18 cellular contexts compared by ENCODE assay signal in the genomic region with DNA sequence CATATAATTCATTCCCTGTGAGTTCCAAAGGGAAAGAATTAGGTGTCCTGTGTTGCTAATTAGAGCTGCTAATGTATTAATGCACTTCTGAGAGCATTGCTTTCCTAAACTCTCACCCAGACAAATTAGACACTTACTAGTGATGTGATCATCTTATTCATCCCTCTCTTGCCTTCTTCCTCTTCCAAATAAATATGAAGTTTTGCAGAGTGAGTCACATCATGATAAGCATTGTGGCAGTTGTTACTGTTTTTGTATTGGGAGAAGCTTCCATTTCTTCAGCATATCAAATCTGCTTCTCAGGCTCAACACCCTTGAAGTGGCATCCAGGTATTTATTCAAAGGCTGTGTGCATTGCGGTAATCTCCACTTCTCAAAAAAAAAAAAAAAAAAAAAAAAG. TPM values are rescaled to one million over a fixed set of nuclear protein-coding genes. Genes with fewer than 3 reads are reported as not detected.
DNase-seq lines count a peak whose midpoint lies in the region; TF ChIP-seq lines count a peak whose summit lies in the region.
"Had no signal": no experiment of that assay in that cellular context is flagged by ENCODE, and none has a peak within 500 bp of the region (broad histone marks: within the 10 kb centered on the region; RNA-seq: fewer than 3 reads in every experiment).

No MANE protein-coding gene starts in this region.

- H3K9ac ChIP-seq in GM23248 = peak overlapping the region; percentile 24

- no peaks in the 10 kb centered on the region for H3K79me2 ChIP-seq in GM23248 (ENCODE audit: insufficient read depth)
- no peaks in the 10 kb centered on the region for H3K79me2 ChIP-seq in osteoblast (ENCODE audit: insufficient read depth, low read length)

- H3K4me1 ChIP-seq in GM23248 (ENCODE audit: insufficient read depth) (peaks cover 34% of the 10 kb centered on the region), osteoblast (ENCODE audit: insufficient read depth, low read length) (peaks cover 29% of the 10 kb centered on the region), Caco-2 (no peaks in the 10 kb centered on the region)

- intact Hi-C loops in Caco-2 (cut with micrococcal nuclease; ENCODE audit: unreplicated experiment) = no loop called here

- H3K4me2 ChIP-seq in GM23248 (ENCODE audit: unreplicated experiment) (peak overlapping the region; percentile 46), osteoblast (ENCODE audit: insufficient read depth, low read length) (peak overlapping the region; percentile 61)

- H3K36me3 ChIP-seq in GM23248 (ENCODE audit: low read depth) (no peaks in the 10 kb centered on the region), osteoblast (ENCODE audit: insufficient read depth, low read length) (no peaks in the 10 kb centered on the region), Caco-2 (ENCODE audit: control insufficient read depth, insufficient read depth, low read length) (no peaks in the 10 kb centered on the region)

- WGBS in GM23248 (ENCODE audit: low coverage in 1 of 2, low lambda C conversion rate in 2 of 2, missing lambda C conversion rate in 2 of 2), 2 experiments = 36 to 38% methylated on average over 1 of the region's 1 CpG

- H2AFZ ChIP-seq in GM23248 (no peak overlapping the region), osteoblast (ENCODE audit: low read length) (no peak overlapping the region)

- no peak overlapping the region for H3K4me3 Mint-ChIP-seq in activated naive CD4-positive, alpha-beta T cell treated with anti-CD3 and anti-CD28 coated beads, Interleukin-2, amount 10 ng/mL, durations not matched to agents 7 days and 5 days
- no peak overlapping the region for H3K4me3 Mint-ChIP-seq in Caco-2 (ENCODE audit: unreplicated experiment)
- H3K4me3 Mint-ChIP-seq in mesothelial cell of epicardium = no peak overlapping the region
- H3K4me3 Mint-ChIP-seq: activated CD8-positive, alpha-beta T cell treated with anti-CD3 and anti-CD28 coated beads for 36 hours; activated T-helper 17 cell treated with anti-CD3 and anti-CD28 coated beads, Interleukin-2, amount 50 U/mL, for 72 hours; CD4-positive, alpha-beta T cell; endodermal cell; nephron progenitor cell had no signal

- H4K20me1 ChIP-seq in GM23248 (ENCODE audit: insufficient read depth) (no peaks in the 10 kb centered on the region), osteoblast (ENCODE audit: insufficient read depth, low read length) (no peaks in the 10 kb centered on the region)

- H3K27ac Mint-ChIP-seq in activated naive CD4-positive, alpha-beta T cell treated with anti-CD3 and anti-CD28 coated beads, Interleukin-2, amount 10 ng/mL, durations not matched to agents 7 days and 5 days = no peak overlapping the region
- H3K27ac Mint-ChIP-seq in Caco-2 (ENCODE audit: unreplicated experiment) (no peak overlapping the region), mesothelial cell of epicardium (no peak overlapping the region)
- H3K27ac Mint-ChIP-seq: activated CD8-positive, alpha-beta T cell treated with anti-CD3 and anti-CD28 coated beads for 36 hours; activated T-helper 17 cell treated with anti-CD3 and anti-CD28 coated beads, Interleukin-2, amount 50 U/mL, for 72 hours; CD4-positive, alpha-beta T cell; endodermal cell; nephron progenitor cell had no signal

- H3K4me3 ChIP-seq in GM23248 = peak overlapping the region; percentile 20
- H3K4me3 ChIP-seq in osteoblast (ENCODE audit: insufficient read depth, low read length) = no peak overlapping the region
- no peak overlapping the region for H3K4me3 ChIP-seq in Caco-2 (ENCODE audit: low read depth, low read length)

- CTCF ChIA-PET in activated naive CD4-positive, alpha-beta T cell treated with anti-CD3 and anti-CD28 coated beads, Interleukin-2, amount 10 ng/mL, durations not matched to agents 7 days and 5 days (lab: Charles Lee) = interaction anchor here (0.6 kb wide), 1 partner anchor 134 kb away, joined by 3 read pairs; no protein-coding TSS in a partner anchor
- CTCF ChIA-PET in Caco-2 (lab: Charles Lee) = interaction anchor here (0.6 kb wide), 1 partner anchor 147 kb away, joined by 3 read pairs; no protein-coding TSS in a partner anchor

- POLR2A ChIA-PET in Caco-2 (lab: Charles Lee) = no interaction called here

- H3K9me3 ChIP-seq in GM23248 (ENCODE audit: low read depth) (no peaks in the 10 kb centered on the region), osteoblast (ENCODE audit: low read depth, low read length) (no peaks in the 10 kb centered on the region), Caco-2 (no peaks in the 10 kb centered on the region)

- H3K27me3 Mint-ChIP-seq in activated naive CD4-positive, alpha-beta T cell treated with anti-CD3 and anti-CD28 coated beads, Interleukin-2, amount 10 ng/mL, durations not matched to agents 7 days and 5 days = no peaks in the 10 kb centered on the region
- H3K27me3 Mint-ChIP-seq in Caco-2 (ENCODE audit: insufficient read depth, unreplicated experiment) = peaks cover 11% of the 10 kb centered on the region
- H3K27me3 Mint-ChIP-seq in mesothelial cell of epicardium (ENCODE audit: low read depth) = peaks cover 3% of the 10 kb centered on the region

- H3K27me3 ChIP-seq in GM23248 (replicated peaks; ENCODE audit: insufficient read depth) (no peaks in the 10 kb centered on the region), osteoblast (ENCODE audit: insufficient read depth, low read length) (no peaks in the 10 kb centered on the region), Caco-2 (replicated peaks; ENCODE audit: control insufficient read depth, insufficient read depth, low read length) (no peaks in the 10 kb centered on the region)

- in situ Hi-C loops in GM23248 (cut with MboI) = no loop called here

- TF ChIP-seq CTCF in osteoblast (IDR thresholded peaks at IDR 0.05; ENCODE audit: extremely low read depth, low read depth, low read length) = no peak
- no peak for TF ChIP-seq CTCF in Caco-2 (IDR thresholded peaks at IDR 0.05; ENCODE audit: insufficient read depth in 1 of 2, low read depth in 1 of 2, low read length in 1 of 2, severe bottlenecking in 1 of 2, unreplicated experiment in 1 of 2)
- no peak for TF ChIP-seq CTCF in mesothelial cell of epicardium (IDR thresholded peaks at IDR 0.05; ENCODE audit: unreplicated experiment)

- peak overlapping the region; percentile 51 for H3K27ac ChIP-seq in GM23248
- peak overlapping the region; percentile 71 for H3K27ac ChIP-seq in osteoblast (ENCODE audit: low read depth, low read length)

- no TSS peak for BruUV-seq in Caco-2 (replicated peaks; lab: Mats Ljungman, UMichigan)

- DNase-seq in GM23248 (peak; percentile 80), RKO (ENCODE audit: low spot score) (peak; percentile 76), dedifferentiated amniotic fluid mesenchymal stem cell (ENCODE audit: extremely low spot score) (peak; percentile 60), osteoblast (ENCODE audit: insufficient read length, low spot score, missing footprints) (peak; percentile 62), Caco-2 (no peak), mesothelial cell of epicardium (ENCODE audit: low spot score in 2 of 2, unreplicated experiment in 2 of 2) (no peak)
- DNase-seq in activated naive CD4-positive, alpha-beta T cell treated with anti-CD3 and anti-CD28 coated beads, Interleukin-2, amount 10 ng/mL, durations not matched to agents 7 days and 5 days = no peak
- no peak for DNase-seq in activated naive CD4-positive, alpha-beta T cell treated with Interleukin-2 at 50 U/mL for 16 hours
- DNase-seq: activated CD8-positive, alpha-beta T cell treated with anti-CD3 and anti-CD28 coated beads for 36 hours; CD4-positive, alpha-beta T cell; endodermal cell; GDM1; NCI-H1436 treated with DMSO at 0.1 percent for 48 hours; NCI-H524 treated with DMSO at 0.1 percent for 48 hours; nephron progenitor cell; stimulated activated naive CD4-positive, alpha-beta T cell; T-helper 9 cell had no signal

- H3K4me1 Mint-ChIP-seq in activated naive CD4-positive, alpha-beta T cell treated with anti-CD3 and anti-CD28 coated beads, Interleukin-2, amount 10 ng/mL, durations not matched to agents 7 days and 5 days = no peaks in the 10 kb centered on the region
- H3K4me1 Mint-ChIP-seq in Caco-2 (ENCODE audit: low read depth, unreplicated experiment) = peaks cover 6% of the 10 kb centered on the region
- no peaks in the 10 kb centered on the region for H3K4me1 Mint-ChIP-seq in mesothelial cell of epicardium
- H3K4me1 Mint-ChIP-seq: activated T-helper 17 cell treated with anti-CD3 and anti-CD28 coated beads, Interleukin-2, amount 50 U/mL, for 72 hours; nephron progenitor cell had no signal

- peaks cover 26% of the 10 kb centered on the region for H3F3A ChIP-seq in GM23248 (ENCODE audit: insufficient read depth)

- no peaks in the 10 kb centered on the region for H3K36me3 Mint-ChIP-seq in activated naive CD4-positive, alpha-beta T cell treated with anti-CD3 and anti-CD28 coated beads, Interleukin-2, amount 10 ng/mL, durations not matched to agents 7 days and 5 days
- H3K36me3 Mint-ChIP-seq in Caco-2 (ENCODE audit: insufficient read depth, unreplicated experiment) (no peaks in the 10 kb centered on the region), mesothelial cell of epicardium (no peaks in the 10 kb centered on the region)

- H3K9me3 Mint-ChIP-seq in activated naive CD4-positive, alpha-beta T cell treated with anti-CD3 and anti-CD28 coated beads, Interleukin-2, amount 10 ng/mL, durations not matched to agents 7 days and 5 days = no peaks in the 10 kb centered on the region
- H3K9me3 Mint-ChIP-seq in Caco-2 (ENCODE audit: unreplicated experiment) (no peaks in the 10 kb centered on the region), mesothelial cell of epicardium (no peaks in the 10 kb centered on the region)
- H3K9me3 Mint-ChIP-seq: activated CD8-positive, alpha-beta T cell treated with anti-CD3 and anti-CD28 coated beads for 36 hours; activated T-helper 17 cell treated with anti-CD3 and anti-CD28 coated beads, Interleukin-2, amount 50 U/mL, for 72 hours; CD4-positive, alpha-beta T cell; endodermal cell; nephron progenitor cell had no signal

- no peaks in the 10 kb centered on the region for H3K9me2 ChIP-seq in GM23248 (ENCODE audit: insufficient read depth)

RNA-seq across cellular contexts. Expression of gene E2F7, which starts 37.3 kb away (rescaled TPM):
- 2.5 and 5.6 TPM in 2 replicates for total RNA-seq in GM23248 (2014; rRNA removed; shearing (Covaris generic))
- 3.7 and 5.7 TPM in 2 replicates for polyA plus RNA-seq in GM23248 (2016; fragmentation: Nextera tagmentation; extraction: Ambion mirVana)
- total RNA-seq in osteoblast (13.4 and 16.5 TPM in 2 replicates), Caco-2 (2022) (11.4 and 11.6 TPM in 2 replicates), mesothelial cell of epicardium (6.9 to 8.2 TPM (median 7.7 TPM) in 3 replicates)

Comparison
In these comparisons a context has a peak if more than half of its experiments do, and no peak if none do; other contexts are left out.
1. DNase-seq: peak in GM23248 (single experiment), RKO (single experiment), dedifferentiated amniotic fluid mesenchymal stem cell (single experiment) and osteoblast (single experiment); none in activated naive CD4-positive, alpha-beta T cell treated with anti-CD3 and anti-CD28 coated beads, Interleukin-2, amount 10 ng/mL, durations not matched to agents 7 days and 5 days (single experiment), activated naive CD4-positive, alpha-beta T cell treated with Interleukin-2 at 50 U/mL for 16 hours (single experiment), Caco-2 (0 of 2) and mesothelial cell of epicardium (0 of 2).